Comparison of ENCODE assay signal across 1 cellular context in the genomic region with DNA sequence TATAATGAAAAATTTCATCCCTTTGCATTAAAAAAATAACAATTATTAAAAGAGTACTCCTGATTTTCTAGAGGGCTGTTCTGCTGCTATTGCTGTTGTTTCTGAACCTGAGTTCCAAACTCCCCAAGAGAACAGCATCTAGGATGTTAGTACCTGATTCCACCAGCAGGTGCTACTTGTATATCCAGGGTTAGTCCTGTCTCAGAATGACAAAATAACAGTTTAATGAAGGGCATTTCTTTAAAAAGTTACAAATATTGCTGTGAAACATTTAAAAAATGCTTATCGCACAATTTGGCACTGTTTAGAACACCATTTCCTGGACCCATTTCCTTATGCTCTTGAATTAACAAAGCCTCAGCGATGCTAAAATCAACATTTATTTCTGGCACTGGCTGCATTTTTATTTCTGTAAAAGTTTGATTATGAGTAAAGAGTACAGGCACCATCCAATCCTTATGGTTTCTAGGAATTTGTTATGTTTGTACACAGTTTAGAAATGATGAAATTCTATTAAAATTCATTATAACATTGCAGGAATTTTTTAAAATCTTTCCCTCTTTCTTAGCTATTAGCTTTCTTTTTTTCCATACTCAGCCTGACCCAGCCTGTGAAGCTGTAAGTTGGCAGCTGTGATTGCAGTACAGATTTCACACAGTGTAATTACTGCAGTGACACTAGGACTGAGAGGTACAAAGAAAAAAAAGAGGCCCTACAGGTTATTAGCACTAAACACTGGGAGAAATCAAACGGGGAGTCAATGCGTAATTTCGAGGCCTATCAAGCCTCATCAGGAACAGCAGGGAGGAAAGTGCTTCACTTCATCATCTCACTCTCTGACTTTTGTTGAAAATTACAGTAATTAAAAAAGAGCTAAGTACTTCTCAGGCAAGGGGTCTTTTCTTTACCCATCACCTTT.
TF ChIP-seq lines count a peak whose summit lies in the region.

No MANE protein-coding gene starts in this region.

TF ChIP-seq in HCT116, 20 proteins besides CTCF, POLR2A, EP300 and RAD21 (continued from another document):
- TF ChIP-seq MAX (IDR thresholded peaks at IDR 0.05) (no peak), EGR1 (IDR thresholded peaks at IDR 0.05; ENCODE audit: low read depth) (no peak)
